1 cellular context compared by ENCODE assay signal in the genomic region with DNA sequence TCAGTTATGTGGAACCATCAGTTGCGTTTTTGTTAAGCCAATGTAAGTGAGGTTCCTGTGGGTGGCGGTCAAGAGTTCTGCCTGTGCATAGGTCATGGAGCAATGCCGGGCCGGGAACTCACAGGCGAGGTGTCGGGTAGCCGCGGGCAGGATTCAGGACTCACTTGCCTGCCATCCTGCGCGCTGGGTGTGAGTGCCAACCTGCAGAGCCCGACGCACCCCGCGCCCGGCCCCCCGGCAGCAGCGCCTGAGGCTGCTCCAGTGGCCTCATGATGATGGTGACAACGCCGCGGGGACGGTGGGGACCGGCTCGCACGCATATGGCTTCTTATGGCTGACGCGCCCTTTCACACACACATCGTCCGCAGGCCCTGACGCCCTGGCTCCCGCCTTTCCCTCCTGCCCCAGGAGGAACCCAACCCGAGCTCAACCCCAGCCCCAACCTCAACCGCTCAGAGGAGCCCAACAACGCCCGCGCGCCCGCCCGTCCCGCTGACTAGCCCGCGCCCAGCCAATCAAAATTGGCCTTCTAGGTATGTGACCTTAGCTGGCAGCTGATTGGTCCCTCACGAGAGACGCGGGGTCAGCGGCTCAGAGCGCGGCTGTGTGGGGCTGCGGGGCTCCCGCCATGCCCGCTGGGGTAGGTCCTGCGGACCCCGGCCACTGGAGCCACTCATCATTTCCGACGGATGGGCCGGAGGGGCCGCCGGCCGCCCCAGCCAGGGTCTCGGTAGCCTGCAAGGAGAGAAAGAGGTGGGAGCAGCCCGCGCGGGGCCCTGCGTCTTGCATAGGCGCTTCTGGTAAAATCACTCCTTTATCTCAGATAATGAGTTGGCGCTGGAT.
A peak's percentile ranks its signal among the peaks of the same experiment; 100 is the strongest.
TF ChIP-seq lines count a peak whose summit lies in the region.

A gene with protein sequence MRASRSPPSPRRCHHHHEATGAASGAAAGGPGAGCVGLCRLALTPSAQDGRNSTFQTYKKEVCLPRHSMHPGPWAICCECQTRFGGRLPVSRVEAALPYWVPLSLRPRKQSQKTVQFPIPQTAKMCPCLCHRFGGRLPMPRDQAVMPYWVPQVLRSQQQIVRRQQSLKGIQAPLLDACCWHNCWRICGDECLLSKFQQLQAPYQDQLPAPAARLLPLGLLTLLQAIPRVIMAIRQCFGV (minus strand): TSS at position 470 of the 843 bp plus-strand sequence. CDS start 150 bp downstream, at position 320.

TF ChIP-seq in K562, 482 proteins besides CTCF, POLR2A, EP300 and RAD21 (continued from another document and continues in another):
- TF ChIP-seq, protein P1, sequence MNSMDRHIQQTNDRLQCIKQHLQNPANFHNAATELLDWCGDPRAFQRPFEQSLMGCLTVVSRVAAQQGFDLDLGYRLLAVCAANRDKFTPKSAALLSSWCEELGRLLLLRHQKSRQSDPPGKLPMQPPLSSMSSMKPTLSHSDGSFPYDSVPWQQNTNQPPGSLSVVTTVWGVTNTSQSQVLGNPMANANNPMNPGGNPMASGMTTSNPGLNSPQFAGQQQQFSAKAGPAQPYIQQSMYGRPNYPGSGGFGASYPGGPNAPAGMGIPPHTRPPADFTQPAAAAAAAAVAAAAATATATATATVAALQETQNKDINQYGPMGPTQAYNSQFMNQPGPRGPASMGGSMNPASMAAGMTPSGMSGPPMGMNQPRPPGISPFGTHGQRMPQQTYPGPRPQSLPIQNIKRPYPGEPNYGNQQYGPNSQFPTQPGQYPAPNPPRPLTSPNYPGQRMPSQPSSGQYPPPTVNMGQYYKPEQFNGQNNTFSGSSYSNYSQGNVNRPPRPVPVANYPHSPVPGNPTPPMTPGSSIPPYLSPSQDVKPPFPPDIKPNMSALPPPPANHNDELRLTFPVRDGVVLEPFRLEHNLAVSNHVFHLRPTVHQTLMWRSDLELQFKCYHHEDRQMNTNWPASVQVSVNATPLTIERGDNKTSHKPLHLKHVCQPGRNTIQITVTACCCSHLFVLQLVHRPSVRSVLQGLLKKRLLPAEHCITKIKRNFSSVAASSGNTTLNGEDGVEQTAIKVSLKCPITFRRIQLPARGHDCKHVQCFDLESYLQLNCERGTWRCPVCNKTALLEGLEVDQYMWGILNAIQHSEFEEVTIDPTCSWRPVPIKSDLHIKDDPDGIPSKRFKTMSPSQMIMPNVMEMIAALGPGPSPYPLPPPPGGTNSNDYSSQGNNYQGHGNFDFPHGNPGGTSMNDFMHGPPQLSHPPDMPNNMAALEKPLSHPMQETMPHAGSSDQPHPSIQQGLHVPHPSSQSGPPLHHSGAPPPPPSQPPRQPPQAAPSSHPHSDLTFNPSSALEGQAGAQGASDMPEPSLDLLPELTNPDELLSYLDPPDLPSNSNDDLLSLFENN (IDR thresholded peaks at IDR 0.05; ENCODE audit: low read depth in 2 of 2, low read length in 2 of 2) = no peak
- peak; percentile 45 for TF ChIP-seq JUND (IDR thresholded peaks at IDR 0.05; ENCODE audit: borderline replicate concordance, low read depth, low read length)
- TF ChIP-seq JUND (tag; IDR thresholded peaks at IDR 0.05; ENCODE audit: borderline replicate concordance, low read depth, low read length) = no peak
- peak in 1 of 2 experiments; percentile 23; a peak in 1 of 4 replicates for TF ChIP-seq FOXA3 (CRISPR knock-in tag; conservative IDR thresholded peaks at IDR 0.05 in 1 of 2, IDR thresholded peaks at IDR 0.05 in 1 of 2)
- TF ChIP-seq CCNT2 (IDR thresholded peaks at IDR 0.05; ENCODE audit: borderline replicate concordance, extremely low read depth, insufficient read length, low read depth, low read length) = peak; percentile 0
- TF ChIP-seq RHOXF2B (CRISPR knock-in tag; conservative IDR thresholded peaks at IDR 0.05) = no peak
- TF ChIP-seq NUFIP1 (IDR thresholded peaks at IDR 0.05; ENCODE audit: partially characterized antibody) = no peak
- TF ChIP-seq, protein P2, sequence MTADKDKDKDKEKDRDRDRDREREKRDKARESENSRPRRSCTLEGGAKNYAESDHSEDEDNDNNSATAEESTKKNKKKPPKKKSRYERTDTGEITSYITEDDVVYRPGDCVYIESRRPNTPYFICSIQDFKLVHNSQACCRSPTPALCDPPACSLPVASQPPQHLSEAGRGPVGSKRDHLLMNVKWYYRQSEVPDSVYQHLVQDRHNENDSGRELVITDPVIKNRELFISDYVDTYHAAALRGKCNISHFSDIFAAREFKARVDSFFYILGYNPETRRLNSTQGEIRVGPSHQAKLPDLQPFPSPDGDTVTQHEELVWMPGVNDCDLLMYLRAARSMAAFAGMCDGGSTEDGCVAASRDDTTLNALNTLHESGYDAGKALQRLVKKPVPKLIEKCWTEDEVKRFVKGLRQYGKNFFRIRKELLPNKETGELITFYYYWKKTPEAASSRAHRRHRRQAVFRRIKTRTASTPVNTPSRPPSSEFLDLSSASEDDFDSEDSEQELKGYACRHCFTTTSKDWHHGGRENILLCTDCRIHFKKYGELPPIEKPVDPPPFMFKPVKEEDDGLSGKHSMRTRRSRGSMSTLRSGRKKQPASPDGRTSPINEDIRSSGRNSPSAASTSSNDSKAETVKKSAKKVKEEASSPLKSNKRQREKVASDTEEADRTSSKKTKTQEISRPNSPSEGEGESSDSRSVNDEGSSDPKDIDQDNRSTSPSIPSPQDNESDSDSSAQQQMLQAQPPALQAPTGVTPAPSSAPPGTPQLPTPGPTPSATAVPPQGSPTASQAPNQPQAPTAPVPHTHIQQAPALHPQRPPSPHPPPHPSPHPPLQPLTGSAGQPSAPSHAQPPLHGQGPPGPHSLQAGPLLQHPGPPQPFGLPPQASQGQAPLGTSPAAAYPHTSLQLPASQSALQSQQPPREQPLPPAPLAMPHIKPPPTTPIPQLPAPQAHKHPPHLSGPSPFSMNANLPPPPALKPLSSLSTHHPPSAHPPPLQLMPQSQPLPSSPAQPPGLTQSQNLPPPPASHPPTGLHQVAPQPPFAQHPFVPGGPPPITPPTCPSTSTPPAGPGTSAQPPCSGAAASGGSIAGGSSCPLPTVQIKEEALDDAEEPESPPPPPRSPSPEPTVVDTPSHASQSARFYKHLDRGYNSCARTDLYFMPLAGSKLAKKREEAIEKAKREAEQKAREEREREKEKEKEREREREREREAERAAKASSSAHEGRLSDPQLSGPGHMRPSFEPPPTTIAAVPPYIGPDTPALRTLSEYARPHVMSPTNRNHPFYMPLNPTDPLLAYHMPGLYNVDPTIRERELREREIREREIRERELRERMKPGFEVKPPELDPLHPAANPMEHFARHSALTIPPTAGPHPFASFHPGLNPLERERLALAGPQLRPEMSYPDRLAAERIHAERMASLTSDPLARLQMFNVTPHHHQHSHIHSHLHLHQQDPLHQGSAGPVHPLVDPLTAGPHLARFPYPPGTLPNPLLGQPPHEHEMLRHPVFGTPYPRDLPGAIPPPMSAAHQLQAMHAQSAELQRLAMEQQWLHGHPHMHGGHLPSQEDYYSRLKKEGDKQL (CRISPR knock-in tag; IDR thresholded peaks at IDR 0.05; ENCODE audit: borderline replicate concordance) = no peak
- TF ChIP-seq YBX1 (IDR thresholded peaks at IDR 0.05) = no peak
- TF ChIP-seq TAL1 (IDR thresholded peaks at IDR 0.05) = no peak
- TF ChIP-seq, protein P3, sequence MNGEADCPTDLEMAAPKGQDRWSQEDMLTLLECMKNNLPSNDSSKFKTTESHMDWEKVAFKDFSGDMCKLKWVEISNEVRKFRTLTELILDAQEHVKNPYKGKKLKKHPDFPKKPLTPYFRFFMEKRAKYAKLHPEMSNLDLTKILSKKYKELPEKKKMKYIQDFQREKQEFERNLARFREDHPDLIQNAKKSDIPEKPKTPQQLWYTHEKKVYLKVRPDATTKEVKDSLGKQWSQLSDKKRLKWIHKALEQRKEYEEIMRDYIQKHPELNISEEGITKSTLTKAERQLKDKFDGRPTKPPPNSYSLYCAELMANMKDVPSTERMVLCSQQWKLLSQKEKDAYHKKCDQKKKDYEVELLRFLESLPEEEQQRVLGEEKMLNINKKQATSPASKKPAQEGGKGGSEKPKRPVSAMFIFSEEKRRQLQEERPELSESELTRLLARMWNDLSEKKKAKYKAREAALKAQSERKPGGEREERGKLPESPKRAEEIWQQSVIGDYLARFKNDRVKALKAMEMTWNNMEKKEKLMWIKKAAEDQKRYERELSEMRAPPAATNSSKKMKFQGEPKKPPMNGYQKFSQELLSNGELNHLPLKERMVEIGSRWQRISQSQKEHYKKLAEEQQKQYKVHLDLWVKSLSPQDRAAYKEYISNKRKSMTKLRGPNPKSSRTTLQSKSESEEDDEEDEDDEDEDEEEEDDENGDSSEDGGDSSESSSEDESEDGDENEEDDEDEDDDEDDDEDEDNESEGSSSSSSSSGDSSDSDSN (IDR thresholded peaks at IDR 0.05; ENCODE audit: borderline replicate concordance in 1 of 2, low read depth in 2 of 2, low read length in 2 of 2) = 0 out of 4 replicates have a peak, but pooled peaks of 1 of the 2 experiments have one; percentile 33
- no peak for TF ChIP-seq IFI16 (CRISPR knock-in tag; IDR thresholded peaks at IDR 0.05)
- TF ChIP-seq ZBTB1 (CRISPR knock-in tag; IDR thresholded peaks at IDR 0.05; ENCODE audit: borderline replicate concordance, low read depth) = no peak
- TF ChIP-seq, protein P4, sequence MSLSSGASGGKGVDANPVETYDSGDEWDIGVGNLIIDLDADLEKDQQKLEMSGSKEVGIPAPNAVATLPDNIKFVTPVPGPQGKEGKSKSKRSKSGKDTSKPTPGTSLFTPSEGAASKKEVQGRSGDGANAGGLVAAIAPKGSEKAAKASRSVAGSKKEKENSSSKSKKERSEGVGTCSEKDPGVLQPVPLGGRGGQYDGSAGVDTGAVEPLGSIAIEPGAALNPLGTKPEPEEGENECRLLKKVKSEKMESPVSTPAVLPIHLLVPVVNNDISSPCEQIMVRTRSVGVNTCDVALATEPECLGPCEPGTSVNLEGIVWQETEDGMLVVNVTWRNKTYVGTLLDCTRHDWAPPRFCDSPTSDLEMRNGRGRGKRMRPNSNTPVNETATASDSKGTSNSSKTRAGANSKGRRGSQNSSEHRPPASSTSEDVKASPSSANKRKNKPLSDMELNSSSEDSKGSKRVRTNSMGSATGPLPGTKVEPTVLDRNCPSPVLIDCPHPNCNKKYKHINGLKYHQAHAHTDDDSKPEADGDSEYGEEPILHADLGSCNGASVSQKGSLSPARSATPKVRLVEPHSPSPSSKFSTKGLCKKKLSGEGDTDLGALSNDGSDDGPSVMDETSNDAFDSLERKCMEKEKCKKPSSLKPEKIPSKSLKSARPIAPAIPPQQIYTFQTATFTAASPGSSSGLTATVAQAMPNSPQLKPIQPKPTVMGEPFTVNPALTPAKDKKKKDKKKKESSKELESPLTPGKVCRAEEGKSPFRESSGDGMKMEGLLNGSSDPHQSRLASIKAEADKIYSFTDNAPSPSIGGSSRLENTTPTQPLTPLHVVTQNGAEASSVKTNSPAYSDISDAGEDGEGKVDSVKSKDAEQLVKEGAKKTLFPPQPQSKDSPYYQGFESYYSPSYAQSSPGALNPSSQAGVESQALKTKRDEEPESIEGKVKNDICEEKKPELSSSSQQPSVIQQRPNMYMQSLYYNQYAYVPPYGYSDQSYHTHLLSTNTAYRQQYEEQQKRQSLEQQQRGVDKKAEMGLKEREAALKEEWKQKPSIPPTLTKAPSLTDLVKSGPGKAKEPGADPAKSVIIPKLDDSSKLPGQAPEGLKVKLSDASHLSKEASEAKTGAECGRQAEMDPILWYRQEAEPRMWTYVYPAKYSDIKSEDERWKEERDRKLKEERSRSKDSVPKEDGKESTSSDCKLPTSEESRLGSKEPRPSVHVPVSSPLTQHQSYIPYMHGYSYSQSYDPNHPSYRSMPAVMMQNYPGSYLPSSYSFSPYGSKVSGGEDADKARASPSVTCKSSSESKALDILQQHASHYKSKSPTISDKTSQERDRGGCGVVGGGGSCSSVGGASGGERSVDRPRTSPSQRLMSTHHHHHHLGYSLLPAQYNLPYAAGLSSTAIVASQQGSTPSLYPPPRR (CRISPR knock-in tag; IDR thresholded peaks at IDR 0.05; ENCODE audit: borderline replicate concordance) = peak; percentile 92; the same call in 1 of the 2 replicates
- no peak for TF ChIP-seq HNRNPLL (IDR thresholded peaks at IDR 0.05; ENCODE audit: low read depth, low read length, poor library complexity, severe bottlenecking)
- TF ChIP-seq ATF1 (CRISPR knock-in tag; IDR thresholded peaks at IDR 0.05) = no peak
- peak; percentile 78 for TF ChIP-seq ATF1 (tag; IDR thresholded peaks at IDR 0.05)
- peak in 1 of 2 experiments; percentile 66; a peak in 2 of 4 replicates for TF ChIP-seq TEAD1 (CRISPR knock-in tag; IDR thresholded peaks at IDR 0.05)
- TF ChIP-seq, protein P5, sequence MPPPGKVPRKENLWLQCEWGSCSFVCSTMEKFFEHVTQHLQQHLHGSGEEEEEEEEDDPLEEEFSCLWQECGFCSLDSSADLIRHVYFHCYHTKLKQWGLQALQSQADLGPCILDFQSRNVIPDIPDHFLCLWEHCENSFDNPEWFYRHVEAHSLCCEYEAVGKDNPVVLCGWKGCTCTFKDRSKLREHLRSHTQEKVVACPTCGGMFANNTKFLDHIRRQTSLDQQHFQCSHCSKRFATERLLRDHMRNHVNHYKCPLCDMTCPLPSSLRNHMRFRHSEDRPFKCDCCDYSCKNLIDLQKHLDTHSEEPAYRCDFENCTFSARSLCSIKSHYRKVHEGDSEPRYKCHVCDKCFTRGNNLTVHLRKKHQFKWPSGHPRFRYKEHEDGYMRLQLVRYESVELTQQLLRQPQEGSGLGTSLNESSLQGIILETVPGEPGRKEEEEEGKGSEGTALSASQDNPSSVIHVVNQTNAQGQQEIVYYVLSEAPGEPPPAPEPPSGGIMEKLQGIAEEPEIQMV (tag; conservative IDR thresholded peaks at IDR 0.05; ENCODE audit: low read depth) = no peak
- TF ChIP-seq SRSF7 (optimal IDR thresholded peaks at IDR 0.05; ENCODE audit: low read depth, low read length) = no peak
- no peak for TF ChIP-seq LEF1 (IDR thresholded peaks at IDR 0.05)
- no peak for TF ChIP-seq RAD51 (IDR thresholded peaks at IDR 0.05; ENCODE audit: borderline replicate concordance, low read depth)
- no peak for TF ChIP-seq CREB1 (IDR thresholded peaks at IDR 0.05)
- 0 out of 2 replicates have a peak, but pooled peaks have one; percentile 45 for TF ChIP-seq CREB1 (CRISPR knock-in tag; IDR thresholded peaks at IDR 0.05)
- TF ChIP-seq, protein P6, sequence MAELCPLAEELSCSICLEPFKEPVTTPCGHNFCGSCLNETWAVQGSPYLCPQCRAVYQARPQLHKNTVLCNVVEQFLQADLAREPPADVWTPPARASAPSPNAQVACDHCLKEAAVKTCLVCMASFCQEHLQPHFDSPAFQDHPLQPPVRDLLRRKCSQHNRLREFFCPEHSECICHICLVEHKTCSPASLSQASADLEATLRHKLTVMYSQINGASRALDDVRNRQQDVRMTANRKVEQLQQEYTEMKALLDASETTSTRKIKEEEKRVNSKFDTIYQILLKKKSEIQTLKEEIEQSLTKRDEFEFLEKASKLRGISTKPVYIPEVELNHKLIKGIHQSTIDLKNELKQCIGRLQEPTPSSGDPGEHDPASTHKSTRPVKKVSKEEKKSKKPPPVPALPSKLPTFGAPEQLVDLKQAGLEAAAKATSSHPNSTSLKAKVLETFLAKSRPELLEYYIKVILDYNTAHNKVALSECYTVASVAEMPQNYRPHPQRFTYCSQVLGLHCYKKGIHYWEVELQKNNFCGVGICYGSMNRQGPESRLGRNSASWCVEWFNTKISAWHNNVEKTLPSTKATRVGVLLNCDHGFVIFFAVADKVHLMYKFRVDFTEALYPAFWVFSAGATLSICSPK (IDR thresholded peaks at IDR 0.05; ENCODE audit: borderline replicate concordance) = no peak
